In genomic region chr22:36048911-36049677, GRCh38 we compare ENCODE assay signal across 21 cellular contexts. TPM values are rescaled to one million over a fixed set of nuclear protein-coding genes. Genes with fewer than 3 reads are reported as not detected.
DNase-seq lines count a peak whose midpoint lies in the region; ATAC-seq and TF ChIP-seq lines count a peak whose summit lies in the region.
"Had no signal": no experiment of that assay in that cellular context is flagged by ENCODE, and none has a peak within 500 bp of the region (broad histone marks: within the 10 kb centered on the region; RNA-seq: fewer than 3 reads in every experiment).

No MANE protein-coding gene starts in this region.

- BruUV-seq in HCT116 (replicated peaks; lab: Mats Ljungman, UMichigan) (no TSS peak), Caco-2 (replicated peaks; lab: Mats Ljungman, UMichigan) (no TSS peak)

- no peak for TF ChIP-seq POLR2A in HCT116 (IDR thresholded peaks at IDR 0.05; ENCODE audit: borderline replicate concordance, extremely low read depth, insufficient read depth, insufficient read length)

- H3K36me3 Mint-ChIP-seq in Caco-2 (ENCODE audit: insufficient read depth, unreplicated experiment) (peaks cover 11% of the 10 kb centered on the region), T-helper 17 cell (ENCODE audit: low read depth) (no peaks in the 10 kb centered on the region)
- H3K36me3 Mint-ChIP-seq in activated T-cell treated with anti-CD3 and anti-CD28 coated beads, Interleukin-2, amount 50 U/mL, for 4 hours (ENCODE audit: insufficient read depth), result no peaks in the 10 kb centered on the region
- H3K36me3 Mint-ChIP-seq: activated naive CD4-positive, alpha-beta T cell treated with anti-CD3 and anti-CD28 coated beads, Interleukin-2, amount 50 U/mL, for 24 hours had no signal

- no peak for TF ChIP-seq RAD21 in HCT116 (IDR thresholded peaks at IDR 0.05; ENCODE audit: low read depth)

- peaks cover 21 to 38% of the 10 kb centered on the region in 2 experiments for H3K4me1 ChIP-seq in HCT116 (ENCODE audit: control insufficient read depth in 1 of 2, insufficient read depth in 2 of 2, low read length in 2 of 2)
- peaks cover 20% of the 10 kb centered on the region for H3K4me1 ChIP-seq in RWPE2 (ENCODE audit: insufficient read depth, poor library complexity, severe bottlenecking)
- peaks cover 7% of the 10 kb centered on the region for H3K4me1 ChIP-seq in psoas muscle
- peaks cover 15% of the 10 kb centered on the region for H3K4me1 ChIP-seq in Caco-2
- H3K4me1 ChIP-seq in effector memory CD4-positive, alpha-beta T cell (ENCODE audit: control insufficient read depth, insufficient read depth, low read length, poor library complexity, severe bottlenecking), result no peaks in the 10 kb centered on the region
- H3K4me1 ChIP-seq: Peyer's patch, prostate gland had no signal

- H3K27ac Mint-ChIP-seq in Caco-2 (ENCODE audit: unreplicated experiment) (no peak overlapping the region), T-helper 17 cell (no peak overlapping the region)
- H3K27ac Mint-ChIP-seq: activated CD8-positive, alpha-beta T cell treated with anti-CD3 and anti-CD28 coated beads, Interleukin-2, amount 10 ng/mL, durations not matched to agents 7 days and 5 days; activated naive CD4-positive, alpha-beta T cell treated with anti-CD3 and anti-CD28 coated beads, Interleukin-2, amount 50 U/mL, for 24 hours; activated T-cell treated with anti-CD3 and anti-CD28 coated beads, Interleukin-2, amount 50 U/mL, for 24 hours; nephron had no signal

- H3K27me3 Mint-ChIP-seq in Caco-2 (ENCODE audit: insufficient read depth, unreplicated experiment) (no peaks in the 10 kb centered on the region), T-helper 17 cell (peaks cover 9% of the 10 kb centered on the region)
- peaks cover 6% of the 10 kb centered on the region for H3K27me3 Mint-ChIP-seq in activated T-cell treated with anti-CD3 and anti-CD28 coated beads, Interleukin-2, amount 50 U/mL, for 4 hours (ENCODE audit: low read depth)
- H3K27me3 Mint-ChIP-seq: activated T-cell treated with anti-CD3 and anti-CD28 coated beads, Interleukin-2, amount 50 U/mL, for 24 hours had no signal

- CTCF ChIA-PET in HCT116 (lab: Charles Lee) (interaction anchor here (3.2 kb wide), 1 partner anchor 17 kb away, joined by 19 read pairs; no protein-coding TSS in a partner anchor), Caco-2 (lab: Charles Lee) (no interaction called here)

- intact Hi-C loops in HCT116 (cut with micrococcal nuclease), result no loop called here
- intact Hi-C loops in psoas muscle (cut with DNase I), result no loop called here
- intact Hi-C loops in Caco-2 (cut with micrococcal nuclease; ENCODE audit: unreplicated experiment), result no loop called here

- no peaks in the 10 kb centered on the region for H3K79me2 ChIP-seq in HCT116 (ENCODE audit: insufficient read depth, low read length)

- H3K9me2 ChIP-seq in HCT116 (ENCODE audit: insufficient read depth), result no peaks in the 10 kb centered on the region

- no peak overlapping the region for H3K9ac ChIP-seq in HCT116 (ENCODE audit: low read length)

- WGBS in psoas muscle, 3 donors, result 78 to 85% (median 79%) methylated on average over 11 of the region's 11 CpGs

- no peaks in the 10 kb centered on the region for H3K9me3 ChIP-seq in HCT116 (ENCODE audit: control insufficient read depth in 1 of 2, insufficient read depth in 1 of 2, low read depth in 1 of 2, low read length in 2 of 2)
- H3K9me3 ChIP-seq in RWPE2 (ENCODE audit: severe bottlenecking), result no peaks in the 10 kb centered on the region
- H3K9me3 ChIP-seq in psoas muscle, result no peaks in the 10 kb centered on the region
- H3K9me3 ChIP-seq in Caco-2, result no peaks in the 10 kb centered on the region
- H3K9me3 ChIP-seq in T-helper 17 cell (ENCODE audit: control insufficient read depth, low read length, poor library complexity, severe bottlenecking), result no peaks in the 10 kb centered on the region
- no peaks in the 10 kb centered on the region for H3K9me3 ChIP-seq in effector memory CD4-positive, alpha-beta T cell (ENCODE audit: control insufficient read depth, low read length)
- H3K9me3 ChIP-seq: Peyer's patch, prostate gland, suprapubic skin had no signal

- H3K4me1 Mint-ChIP-seq in Caco-2 (ENCODE audit: low read depth, unreplicated experiment) (peaks cover 10% of the 10 kb centered on the region), T-helper 17 cell (no peaks in the 10 kb centered on the region)
- H3K4me1 Mint-ChIP-seq in activated T-cell treated with anti-CD3 and anti-CD28 coated beads, Interleukin-2, amount 50 U/mL, for 4 hours (ENCODE audit: low read depth), result peaks cover 5% of the 10 kb centered on the region
- H3K4me1 Mint-ChIP-seq: nephron had no signal

- no peak overlapping the region for H3K27ac ChIP-seq in HCT116 (ENCODE audit: low read depth, low read length)
- H3K27ac ChIP-seq in RWPE2 (ENCODE audit: poor library complexity, severe bottlenecking), result peak overlapping the region; percentile 42
- H3K27ac ChIP-seq in psoas muscle, result peak overlapping the region; percentile 76
- no peak overlapping the region for H3K27ac ChIP-seq in effector memory CD4-positive, alpha-beta T cell (ENCODE audit: insufficient read depth, low read length, poor library complexity, severe bottlenecking)
- H3K27ac ChIP-seq: coronary artery, Peyer's patch, prostate gland, suprapubic skin had no signal

- H3K9me3 Mint-ChIP-seq in Caco-2 (ENCODE audit: unreplicated experiment), result peaks cover 19% of the 10 kb centered on the region
- no peaks in the 10 kb centered on the region for H3K9me3 Mint-ChIP-seq in activated T-cell treated with anti-CD3 and anti-CD28 coated beads, Interleukin-2, amount 50 U/mL, for 4 hours
- H3K9me3 Mint-ChIP-seq: activated naive CD4-positive, alpha-beta T cell treated with anti-CD3 and anti-CD28 coated beads, Interleukin-2, amount 50 U/mL, for 24 hours; activated T-cell treated with anti-CD3 and anti-CD28 coated beads, Interleukin-2, amount 50 U/mL, for 24 hours had no signal

- H3K27me3 ChIP-seq in HCT116 (ENCODE audit: insufficient read depth, low read length) (no peaks in the 10 kb centered on the region), RWPE2 (ENCODE audit: insufficient read depth, poor library complexity, severe bottlenecking) (no peaks in the 10 kb centered on the region), psoas muscle (ENCODE audit: insufficient read depth in 3 of 3, low read length in 2 of 3) (no peaks in the 10 kb centered on the region), Caco-2 (replicated peaks; ENCODE audit: control insufficient read depth, insufficient read depth, low read length) (no peaks in the 10 kb centered on the region)
- H3K27me3 ChIP-seq in effector memory CD4-positive, alpha-beta T cell (replicated peaks; ENCODE audit: control insufficient read depth, insufficient read depth, low read length, poor library complexity, severe bottlenecking), result no peaks in the 10 kb centered on the region
- H3K27me3 ChIP-seq: Peyer's patch, suprapubic skin had no signal

- no peak for DNase-seq in HCT116 (ENCODE audit: low read depth, low spot score)
- no peak for DNase-seq in RWPE2 (ENCODE audit: low spot score)
- peak; percentile 18 for DNase-seq in fibroblast of mammary gland (ENCODE audit: low read depth)
- no peak for DNase-seq in psoas muscle
- no peak for DNase-seq in Caco-2
- DNase-seq in activated T-cell treated with anti-CD3 and anti-CD28 coated beads, Interleukin-2, amount 50 U/mL, for 4 hours, result no peak
- no peak for DNase-seq in T-helper 17 cell
- DNase-seq in effector memory CD4-positive, alpha-beta T cell, result no peak
- DNase-seq: activated CD8-positive, alpha-beta T cell treated with anti-CD3 and anti-CD28 coated beads, Interleukin-2, amount 10 ng/mL, durations not matched to agents 7 days and 5 days; activated T-cell treated with anti-CD3 and anti-CD28 coated beads, Interleukin-2, amount 50 U/mL, for 24 hours; AML-193; COR-L47; left cardiac atrium; NCI-H1436 treated with DMSO at 0.1 percent for 48 hours; Peyer's patch; T1000 had no signal

- H3K4me2 ChIP-seq in HCT116 (ENCODE audit: low read length), result peak overlapping the region; percentile 17; the same call in 1 of the 2 replicates

- no peak for ATAC-seq in HCT116
- peak; percentile 84 for ATAC-seq in RWPE2 (ENCODE audit: low read depth)
- peak; percentile 69 to 94 (median 78) for ATAC-seq in psoas muscle
- ATAC-seq in activated T-cell treated with anti-CD3 and anti-CD28 coated beads, Interleukin-2, amount 50 U/mL, for 4 hours, result no peak
- no peak for ATAC-seq in T-helper 17 cell
- ATAC-seq: activated CD8-positive, alpha-beta T cell treated with anti-CD3 and anti-CD28 coated beads, Interleukin-2, amount 10 ng/mL, durations not matched to agents 7 days and 5 days had no signal

- H4K20me1 ChIP-seq in HCT116 (ENCODE audit: insufficient read depth), result no peaks in the 10 kb centered on the region

- RAD21 ChIA-PET in HCT116 (lab: Charles Lee; ENCODE audit: low non-redundant PET in 1 of 2, low total read pairs in 2 of 2, uncharacterized antibody in 2 of 2, unreplicated experiment in 2 of 2), result no interaction called here

- POLR2A ChIA-PET in HCT116 (lab: Charles Lee) (interaction anchor here (1.0 to 1.6 kb wide), 2 partner anchors 17 to 20 kb away, joined by 3 to 7 read pairs; partner anchors contain the start of gene RBFOX2), Caco-2 (lab: Charles Lee) (no interaction called here)

- H3K4me3 ChIP-seq in HCT116 (replicated peaks in 1 of 2; ENCODE audit: low read depth in 1 of 2, low read length in 2 of 2) (no peak overlapping the region), RWPE2 (ENCODE audit: severe bottlenecking) (no peak overlapping the region), fibroblast of mammary gland (ENCODE audit: control insufficient read depth, low read depth, low read length) (no peak overlapping the region), psoas muscle (no peak overlapping the region), Caco-2 (ENCODE audit: low read depth, low read length) (no peak overlapping the region)
- no peak overlapping the region for H3K4me3 ChIP-seq in effector memory CD4-positive, alpha-beta T cell (ENCODE audit: insufficient read depth, low read depth, low read length, poor library complexity, severe bottlenecking)
- H3K4me3 ChIP-seq: coronary artery, Peyer's patch, prostate gland, suprapubic skin had no signal

- no peak for TF ChIP-seq CTCF in HCT116 (IDR thresholded peaks at IDR 0.05 in 2 of 3, conservative IDR thresholded peaks at IDR 0.05 in 1 of 3; ENCODE audit: borderline replicate concordance in 1 of 3, insufficient read depth in 1 of 3, low read depth in 2 of 3, low read length in 2 of 3)
- TF ChIP-seq CTCF in RWPE2 (IDR thresholded peaks at IDR 0.05; ENCODE audit: poor library complexity, severe bottlenecking), result no peak
- no peak for TF ChIP-seq CTCF in fibroblast of mammary gland (conservative IDR thresholded peaks at IDR 0.05; ENCODE audit: control insufficient read depth, insufficient read depth, low read depth, low read length)
- no peak for TF ChIP-seq CTCF in psoas muscle (IDR thresholded peaks at IDR 0.05)
- TF ChIP-seq CTCF in Caco-2 (IDR thresholded peaks at IDR 0.05; ENCODE audit: insufficient read depth in 1 of 2, low read depth in 1 of 2, low read length in 1 of 2, severe bottlenecking in 1 of 2, unreplicated experiment in 1 of 2), result no peak

- H3K4me3 Mint-ChIP-seq in Caco-2 (ENCODE audit: unreplicated experiment) (no peak overlapping the region), T-helper 17 cell (no peak overlapping the region)
- H3K4me3 Mint-ChIP-seq in activated T-cell treated with anti-CD3 and anti-CD28 coated beads, Interleukin-2, amount 50 U/mL, for 4 hours, result no peak overlapping the region
- H3K4me3 Mint-ChIP-seq: activated CD8-positive, alpha-beta T cell treated with anti-CD3 and anti-CD28 coated beads, Interleukin-2, amount 10 ng/mL, durations not matched to agents 7 days and 5 days; activated naive CD4-positive, alpha-beta T cell treated with anti-CD3 and anti-CD28 coated beads, Interleukin-2, amount 50 U/mL, for 24 hours; activated T-cell treated with anti-CD3 and anti-CD28 coated beads, Interleukin-2, amount 50 U/mL, for 24 hours; nephron had no signal

- H3K36me3 ChIP-seq in HCT116 (ENCODE audit: control insufficient read depth in 1 of 2, insufficient read depth in 2 of 2, low read length in 2 of 2) (no peaks in the 10 kb centered on the region), RWPE2 (ENCODE audit: low read depth) (no peaks in the 10 kb centered on the region), psoas muscle (ENCODE audit: insufficient read depth in 1 of 2, low read depth in 1 of 2) (no peaks in the 10 kb centered on the region), Caco-2 (ENCODE audit: control insufficient read depth, insufficient read depth, low read length) (no peaks in the 10 kb centered on the region)
- no peaks in the 10 kb centered on the region for H3K36me3 ChIP-seq in effector memory CD4-positive, alpha-beta T cell (ENCODE audit: control insufficient read depth, insufficient read depth, low read length)
- H3K36me3 ChIP-seq: Peyer's patch, prostate gland, suprapubic skin had no signal

- H2AFZ ChIP-seq in HCT116 (ENCODE audit: low read depth, low read length, poor library complexity, severe bottlenecking), result peak overlapping the region; percentile 57

RNA-seq across cellular contexts. Expression of gene RBFOX2, which starts 20.5 kb away (rescaled TPM):
- total RNA-seq in HCT116 (2021; ENCODE audit: unreplicated experiment), result 83.9 TPM
- polyA plus RNA-seq in HCT116 (2012), result 67.9 and 70.1 TPM in 2 replicates
- total RNA-seq in psoas muscle, result 10 to 100 TPM; 28.4 to 50.4 (median 36.8) TPM
- polyA plus RNA-seq in psoas muscle, result 10 to 100 TPM in 2 of 3 donors, 1 to 10 TPM in 1; 7.7 to 20.5 (median 10.4) TPM
- total RNA-seq in Caco-2 (2022), result 91.1 and 96.5 TPM in 2 replicates
- total RNA-seq in activated T-cell treated with anti-CD3 and anti-CD28 coated beads, Interleukin-2, amount 50 U/mL, for 4 hours, result 1 to 10 TPM; 5.6 to 6.9 (median 6.5) TPM
- under 1 TPM; 0.23 to 0.97 TPM for total RNA-seq in T-helper 17 cell

Comparison
In these comparisons a context has a peak if more than half of its experiments do, and no peak if none do; other contexts are left out.
1. ATAC-seq: peak in RWPE2 (single experiment) and psoas muscle (4 of 4); none in HCT116 (single experiment), activated T-cell treated with anti-CD3 and anti-CD28 coated beads, Interleukin-2, amount 50 U/mL, for 4 hours (0 of 2) and T-helper 17 cell (single experiment).
2. H3K27ac ChIP-seq: peak in RWPE2 (single experiment) and psoas muscle (single experiment); none in HCT116 (single experiment) and effector memory CD4-positive, alpha-beta T cell (single experiment).